In genomic region chr5:12174734-12175133, GRCh38 we compare ENCODE assay signal across 25 cellular contexts.
"Had no signal": no experiment of that assay in that cellular context is flagged by ENCODE, and none has a peak within 500 bp of the region (broad histone marks: within the 10 kb centered on the region; RNA-seq: fewer than 3 reads in every experiment).

No MANE protein-coding gene starts in this region.

- H3K4me3 Mint-ChIP-seq: activated CD8-positive, alpha-beta T cell treated with anti-CD3 and anti-CD28 coated beads for 36 hours; activated naive CD8-positive, alpha-beta T cell; activated T-cell treated with anti-CD3 and anti-CD28 coated beads, Interleukin-2, amount 50 U/mL, for 4 hours; activated T-helper 17 cell treated with anti-CD3 and anti-CD28 coated beads, Interleukin-2, amount 50 U/mL, for 72 hours; central memory CD8-positive, alpha-beta T cell; dendritic cell treated with granulocyte-macrophage colony-stimulating factor and Interleukin-4, amounts not matched to agents 40 ng/mL and 50 ng/mL, for 4 days; endodermal cell had no signal

- DNase-seq: activated CD4-positive, alpha-beta T cell treated with anti-CD3 and anti-CD28 coated beads for 48 hours; activated CD4-positive, alpha-beta T cell treated with anti-CD3 and anti-CD28 coated beads, Interleukin-2, amount 50 U/mL, for 1 hour; activated CD4-positive, alpha-beta T cell treated with anti-CD3 and anti-CD28 coated beads, Interleukin-2, amount 50 U/mL, for 48 hours; activated CD8-positive, alpha-beta memory T cell treated with anti-CD3 and anti-CD28 coated beads for 24 hours; activated CD8-positive, alpha-beta T cell treated with anti-CD3 and anti-CD28 coated beads for 36 hours; activated effector memory CD4-positive, alpha-beta T cell treated with Interleukin-2 at 50 U/mL for 16 hours; activated gamma-delta T cell treated with Interleukin-2 at 50 U/mL for 16 hours; activated naive CD4-positive, alpha-beta T cell treated with anti-CD3 and anti-CD28 coated beads, Interleukin-2, amount 50 U/mL, for 16 hours; activated naive CD4-positive, alpha-beta T cell treated with Interleukin-2 at 50 U/mL for 16 hours; activated T-cell treated with anti-CD3 and anti-CD28 coated beads, Interleukin-2, amount 50 U/mL, for 4 hours; amniotic stem cell; anterior cingulate cortex; brain microvascular endothelial cell; dorsolateral prefrontal cortex; effector memory CD4-positive, alpha-beta T cell; endodermal cell; foreskin fibroblast; head of caudate nucleus; T-helper 2 cell had no signal

- H3K4me1 Mint-ChIP-seq: activated T-helper 17 cell treated with anti-CD3 and anti-CD28 coated beads, Interleukin-2, amount 50 U/mL, for 72 hours; central memory CD8-positive, alpha-beta T cell; endodermal cell had no signal

- H3K27ac ChIP-seq: brain microvascular endothelial cell, coronary artery, dorsolateral prefrontal cortex had no signal

- H3K36me3 ChIP-seq: brain microvascular endothelial cell had no signal

- H3K9me3 Mint-ChIP-seq: activated T-cell treated with anti-CD3 and anti-CD28 coated beads, Interleukin-2, amount 50 U/mL, for 4 hours; dendritic cell treated with granulocyte-macrophage colony-stimulating factor and Interleukin-4, amounts not matched to agents 40 ng/mL and 50 ng/mL, for 4 days had no signal

- H3K27ac Mint-ChIP-seq: activated CD8-positive, alpha-beta T cell treated with anti-CD3 and anti-CD28 coated beads for 36 hours; activated naive CD8-positive, alpha-beta T cell; activated T-helper 17 cell treated with anti-CD3 and anti-CD28 coated beads, Interleukin-2, amount 50 U/mL, for 72 hours; dendritic cell treated with granulocyte-macrophage colony-stimulating factor and Interleukin-4, amounts not matched to agents 40 ng/mL and 50 ng/mL, for 4 days; endodermal cell had no signal

- H3K36me3 Mint-ChIP-seq: activated naive CD8-positive, alpha-beta T cell had no signal

- ATAC-seq: activated CD8-positive, alpha-beta T cell treated with anti-CD3 and anti-CD28 coated beads for 36 hours; activated T-cell treated with anti-CD3 and anti-CD28 coated beads, Interleukin-2, amount 50 U/mL, for 4 hours; activated T-helper 17 cell treated with anti-CD3 and anti-CD28 coated beads, Interleukin-2, amount 50 U/mL, for 72 hours; esophagus mucosa had no signal

- H3K27me3 Mint-ChIP-seq: activated CD8-positive, alpha-beta T cell treated with anti-CD3 and anti-CD28 coated beads for 36 hours; activated naive CD8-positive, alpha-beta T cell; activated T-helper 17 cell treated with anti-CD3 and anti-CD28 coated beads, Interleukin-2, amount 50 U/mL, for 72 hours; central memory CD8-positive, alpha-beta T cell; dendritic cell treated with granulocyte-macrophage colony-stimulating factor and Interleukin-4, amounts not matched to agents 40 ng/mL and 50 ng/mL, for 4 days had no signal

- H3K27me3 ChIP-seq: brain microvascular endothelial cell, dorsolateral prefrontal cortex had no signal

- H3K4me3 ChIP-seq: coronary artery, dorsolateral prefrontal cortex had no signal
